ENCODE assay signal across 1 cellular context in genomic region chr9:33934188-33934878, GRCh38.
A peak's percentile ranks its signal among the peaks of the same experiment; 100 is the strongest.
TF ChIP-seq lines count a peak whose summit lies in the region.

No MANE protein-coding gene starts in this region.

TF ChIP-seq in HepG2, 621 proteins besides CTCF, POLR2A, EP300 and RAD21 (continued from another document):
- TF ChIP-seq SETDB1 (CRISPR knock-in tag; IDR thresholded peaks at IDR 0.05; ENCODE audit: borderline replicate concordance) (no peak), ZBTB39 (CRISPR knock-in tag; IDR thresholded peaks at IDR 0.05) (no peak), NR2F2 (IDR thresholded peaks at IDR 0.05; ENCODE audit: borderline replicate concordance, low read depth) (peak; percentile 73), GZF1 (CRISPR knock-in tag; IDR thresholded peaks at IDR 0.05) (no peak), ZBTB44 (CRISPR knock-in tag; IDR thresholded peaks at IDR 0.05) (no peak), NAIF1 (CRISPR knock-in tag; IDR thresholded peaks at IDR 0.05; ENCODE audit: borderline replicate concordance) (no peak), GLI4 (CRISPR knock-in tag; IDR thresholded peaks at IDR 0.05; ENCODE audit: borderline replicate concordance) (no peak), TARDBP (CRISPR knock-in tag; IDR thresholded peaks at IDR 0.05) (no peak), RFX5 (IDR thresholded peaks at IDR 0.05; ENCODE audit: low read depth, low read length) (no peak), HINFP (CRISPR knock-in tag; IDR thresholded peaks at IDR 0.05; ENCODE audit: low read depth) (no peak), ZNF816 (CRISPR knock-in tag; IDR thresholded peaks at IDR 0.05; ENCODE audit: borderline replicate concordance) (no peak), THRA (CRISPR knock-in tag; IDR thresholded peaks at IDR 0.05; ENCODE audit: borderline replicate concordance) (peak; percentile 57; the same call in 1 of the 2 replicates), STAT5B (CRISPR knock-in tag; IDR thresholded peaks at IDR 0.05) (no peak), ZNF296 (CRISPR knock-in tag; conservative IDR thresholded peaks at IDR 0.05) (no peak), ZNF121 (CRISPR knock-in tag; IDR thresholded peaks at IDR 0.05) (no peak), TIGD3 (CRISPR knock-in tag; IDR thresholded peaks at IDR 0.05; ENCODE audit: borderline replicate concordance) (no peak), AHDC1 (CRISPR knock-in tag; IDR thresholded peaks at IDR 0.05; ENCODE audit: borderline replicate concordance) (no peak), ZNF792 (CRISPR knock-in tag; IDR thresholded peaks at IDR 0.05) (no peak), BORCS8-MEF2B (CRISPR knock-in tag; IDR thresholded peaks at IDR 0.05) (no peak), ZBTB43 (CRISPR knock-in tag; conservative IDR thresholded peaks at IDR 0.05) (no peak), GMEB1 (CRISPR knock-in tag; IDR thresholded peaks at IDR 0.05; ENCODE audit: borderline replicate concordance) (no peak), PAF1 (CRISPR knock-in tag; IDR thresholded peaks at IDR 0.05) (no peak), ZSCAN9 (CRISPR knock-in tag; IDR thresholded peaks at IDR 0.05; ENCODE audit: borderline replicate concordance) (peak; percentile 22; the same call in 1 of the 2 replicates), ATF7 (IDR thresholded peaks at IDR 0.05) (no peak), ATF7 (CRISPR knock-in tag; IDR thresholded peaks at IDR 0.05) (no peak), ZNF101 (CRISPR knock-in tag; IDR thresholded peaks at IDR 0.05; ENCODE audit: borderline replicate concordance, low read depth) (no peak), KAT2B (IDR thresholded peaks at IDR 0.05; ENCODE audit: borderline replicate concordance, low read depth, low read length) (no peak), NR1H2 (CRISPR knock-in tag; IDR thresholded peaks at IDR 0.05; ENCODE audit: borderline replicate concordance, low read depth) (no peak), ZNF382 (CRISPR knock-in tag; IDR thresholded peaks at IDR 0.05; ENCODE audit: borderline replicate concordance) (no peak), CREB1 (IDR thresholded peaks at IDR 0.05) (no peak), CREB1 (CRISPR knock-in tag; IDR thresholded peaks at IDR 0.05) (peak; percentile 45), ZBTB20 (CRISPR knock-in tag; IDR thresholded peaks at IDR 0.05; ENCODE audit: borderline replicate concordance, low read depth) (no peak), ZBTB1 (CRISPR knock-in tag; IDR thresholded peaks at IDR 0.05; ENCODE audit: borderline replicate concordance) (no peak), JARID2 (CRISPR knock-in tag; IDR thresholded peaks at IDR 0.05; ENCODE audit: insufficient replicate concordance) (no peak), KLF13 (CRISPR knock-in tag; IDR thresholded peaks at IDR 0.05) (no peak), MEIS1 (CRISPR knock-in tag; IDR thresholded peaks at IDR 0.05; ENCODE audit: borderline replicate concordance) (no peak), KMT2A (CRISPR knock-in tag; IDR thresholded peaks at IDR 0.05) (0 out of 2 replicates have a peak, but pooled peaks have one; percentile 16), ZNF530 (CRISPR knock-in tag; IDR thresholded peaks at IDR 0.05; ENCODE audit: low read depth) (no peak), ZNF672 (CRISPR knock-in tag; IDR thresholded peaks at IDR 0.05) (no peak), KDM4B (CRISPR knock-in tag; IDR thresholded peaks at IDR 0.05) (no peak), ZSCAN25 (CRISPR knock-in tag; IDR thresholded peaks at IDR 0.05) (no peak)
TF ChIP-seq in HepG2: peak in this region for 39.
